Comparison of ENCODE assay signal across 15 cellular contexts in genomic region chr10:31419394-31420063, GRCh38.
A peak's percentile ranks its signal among the peaks of the same experiment; 100 is the strongest.
DNase-seq lines count a peak whose midpoint lies in the region; ATAC-seq and TF ChIP-seq lines count a peak whose summit lies in the region.
"Had no signal": no experiment of that assay in that cellular context is flagged by ENCODE, and none has a peak within 500 bp of the region (broad histone marks: within the 10 kb centered on the region; RNA-seq: fewer than 3 reads in every experiment).

No MANE protein-coding gene starts in this region.

- H2AFZ ChIP-seq in Karpas-422 (ENCODE audit: low read length): no peak overlapping the region

- POLR2A ChIA-PET in activated CD4-positive, alpha-beta T cell treated with anti-CD3 and anti-CD28 coated beads for 36 hours (lab: Charles Lee): no interaction called here

- H3K27ac Mint-ChIP-seq in activated CD4-positive, alpha-beta T cell treated with anti-CD3 and anti-CD28 coated beads for 36 hours: no peak overlapping the region
- no peak overlapping the region for H3K27ac Mint-ChIP-seq in activated T-helper 17 cell treated with anti-CD3 and anti-CD28 coated beads, Interleukin-2, amount 50 U/mL, for 72 hours
- H3K27ac Mint-ChIP-seq: activated CD8-positive, alpha-beta memory T cell treated with anti-CD3 and anti-CD28 coated beads, Interleukin-2, amount 10 ng/mL, durations not matched to agents 7 days and 5 days had no signal

- TF ChIP-seq CTCF in heart right ventricle (IDR thresholded peaks at IDR 0.05): no peak

- peak overlapping the region in 8 of 10 donors; percentile 3 to 59 (median 24) for H3K27ac ChIP-seq in heart right ventricle
- H3K27ac ChIP-seq in SJCRH30: no peak overlapping the region
- H3K27ac ChIP-seq in Karpas-422 (ENCODE audit: low read length): no peak overlapping the region
- H3K27ac ChIP-seq: vagina had no signal

- no peaks in the 10 kb centered on the region for H4K20me1 ChIP-seq in Karpas-422 (ENCODE audit: insufficient read depth, low read depth, low read length)

- CTCF ChIA-PET in activated CD4-positive, alpha-beta T cell treated with anti-CD3 and anti-CD28 coated beads for 36 hours (lab: Charles Lee): interaction anchor here (1.1 to 1.6 kb wide), 2 partner anchors 11 to 72 kb away, joined by 3 read pairs; no protein-coding TSS in a partner anchor

- H3K4me1 Mint-ChIP-seq in activated CD4-positive, alpha-beta T cell treated with anti-CD3 and anti-CD28 coated beads for 36 hours: peaks cover 43% of the 10 kb centered on the region
- peaks cover 33% of the 10 kb centered on the region for H3K4me1 Mint-ChIP-seq in activated T-helper 17 cell treated with anti-CD3 and anti-CD28 coated beads, Interleukin-2, amount 50 U/mL, for 72 hours

- intact Hi-C loops in activated CD4-positive, alpha-beta T cell treated with anti-CD3 and anti-CD28 coated beads for 36 hours (cut with DNase I, micrococcal nuclease): loop anchor here in 1 of 2 experiments (10.0 kb wide), 1 partner anchor 95 kb away; no protein-coding TSS in a partner anchor
- intact Hi-C loops in heart right ventricle (cut with DNase I): no loop called here

- peak; percentile 58 for ATAC-seq in activated CD4-positive, alpha-beta T cell treated with anti-CD3 and anti-CD28 coated beads for 36 hours
- ATAC-seq in activated T-helper 17 cell treated with anti-CD3 and anti-CD28 coated beads, Interleukin-2, amount 50 U/mL, for 72 hours (replicated peaks): peak; percentile 83
- ATAC-seq in heart right ventricle: peak; percentile 52 to 96 (median 78)
- no peak for ATAC-seq in HG03097 (IDR thresholded peaks at IDR 0.05; ENCODE audit: low FRiP score, unreplicated experiment)
- ATAC-seq: activated CD8-positive, alpha-beta memory T cell treated with anti-CD3 and anti-CD28 coated beads, Interleukin-2, amount 10 ng/mL, durations not matched to agents 7 days and 5 days; effector memory CD8-positive, alpha-beta T cell had no signal

- H3K9me3 Mint-ChIP-seq in activated CD4-positive, alpha-beta T cell treated with anti-CD3 and anti-CD28 coated beads for 36 hours (ENCODE audit: low read depth): no peaks in the 10 kb centered on the region
- H3K9me3 Mint-ChIP-seq in activated T-helper 17 cell treated with anti-CD3 and anti-CD28 coated beads, Interleukin-2, amount 50 U/mL, for 72 hours: no peaks in the 10 kb centered on the region
- H3K9me3 Mint-ChIP-seq: effector memory CD8-positive, alpha-beta T cell had no signal

- H3K4me3 ChIP-seq in heart right ventricle: no peak overlapping the region
- H3K4me3 ChIP-seq in skeletal muscle satellite cell (ENCODE audit: low read length): no peak overlapping the region
- no peak overlapping the region for H3K4me3 ChIP-seq in SJCRH30
- H3K4me3 ChIP-seq in Karpas-422 (ENCODE audit: low read length): no peak overlapping the region
- H3K4me3 ChIP-seq: lung, vagina had no signal

- H3K27me3 Mint-ChIP-seq in activated CD4-positive, alpha-beta T cell treated with anti-CD3 and anti-CD28 coated beads for 36 hours: no peaks in the 10 kb centered on the region
- no peaks in the 10 kb centered on the region for H3K27me3 Mint-ChIP-seq in activated T-helper 17 cell treated with anti-CD3 and anti-CD28 coated beads, Interleukin-2, amount 50 U/mL, for 72 hours
- H3K27me3 Mint-ChIP-seq: activated CD8-positive, alpha-beta memory T cell treated with anti-CD3 and anti-CD28 coated beads, Interleukin-2, amount 10 ng/mL, durations not matched to agents 7 days and 5 days; effector memory CD8-positive, alpha-beta T cell had no signal

- 51 to 67% methylated on average over 4 of the region's 4 CpGs for WGBS in heart right ventricle, 2 donors

- DNase-seq in activated CD4-positive, alpha-beta T cell treated with anti-CD3 and anti-CD28 coated beads for 36 hours: peak; percentile 20
- no peak for DNase-seq in activated CD4-positive, alpha-beta T cell treated with anti-CD3 and anti-CD28 coated beads for 1 hour
- DNase-seq in heart right ventricle (no peak), SJCRH30 (no peak), Karpas-422 (no peak)
- DNase-seq: activated CD8-positive, alpha-beta memory T cell treated with anti-CD3 and anti-CD28 coated beads, Interleukin-2, amount 10 ng/mL, durations not matched to agents 7 days and 5 days; effector memory CD8-positive, alpha-beta T cell; NCI-H1105 treated with DMSO at 0.1 percent for 48 hours; NCI-H526; SHP77 treated with DMSO at 0.1 percent for 48 hours had no signal

- H3K36me3 ChIP-seq in heart right ventricle (no peaks in the 10 kb centered on the region), skeletal muscle satellite cell (ENCODE audit: insufficient read depth, low read length) (no peaks in the 10 kb centered on the region), SJCRH30 (peaks cover 3% of the 10 kb centered on the region; the same call in 1 of the 2 replicates), Karpas-422 (ENCODE audit: insufficient read depth, low read length) (peaks cover 2% of the 10 kb centered on the region; the same call in 1 of the 2 replicates)
- H3K36me3 ChIP-seq: vagina had no signal

- H3K4me2 ChIP-seq in skeletal muscle satellite cell (ENCODE audit: low read length) (peak overlapping the region; percentile 4), Karpas-422 (ENCODE audit: low read depth, low read length, poor library complexity, severe bottlenecking) (no peak overlapping the region)

- H3K4me1 ChIP-seq in heart right ventricle: peaks cover 3 to 78% (median 56%) of the 10 kb centered on the region in 9 donors
- peaks cover 24% of the 10 kb centered on the region for H3K4me1 ChIP-seq in skeletal muscle satellite cell (ENCODE audit: control insufficient read depth, insufficient read depth, low read length)
- no peaks in the 10 kb centered on the region; the same call in 1 of the 2 replicates for H3K4me1 ChIP-seq in SJCRH30
- H3K4me1 ChIP-seq in Karpas-422 (ENCODE audit: low read length): peaks cover 22% of the 10 kb centered on the region

- no peaks in the 10 kb centered on the region for H3K9me2 ChIP-seq in Karpas-422 (replicated peaks; ENCODE audit: insufficient read depth, low read length)

- H3K4me3 Mint-ChIP-seq in activated CD4-positive, alpha-beta T cell treated with anti-CD3 and anti-CD28 coated beads for 36 hours: no peak overlapping the region
- H3K4me3 Mint-ChIP-seq in activated T-helper 17 cell treated with anti-CD3 and anti-CD28 coated beads, Interleukin-2, amount 50 U/mL, for 72 hours: no peak overlapping the region
- H3K4me3 Mint-ChIP-seq: activated CD8-positive, alpha-beta memory T cell treated with anti-CD3 and anti-CD28 coated beads, Interleukin-2, amount 10 ng/mL, durations not matched to agents 7 days and 5 days; effector memory CD8-positive, alpha-beta T cell had no signal

- H3K9me3 ChIP-seq in heart right ventricle: no peaks in the 10 kb centered on the region
- H3K9me3 ChIP-seq in skeletal muscle satellite cell (replicated peaks; ENCODE audit: low read length): no peaks in the 10 kb centered on the region
- H3K9me3 ChIP-seq in SJCRH30 (replicated peaks): 0 out of 2 replicates have a peak, but pooled peaks cover 3% of the 10 kb centered on the region
- peaks cover under 1% of the 10 kb centered on the region; the same call in 1 of the 2 replicates for H3K9me3 ChIP-seq in Karpas-422 (ENCODE audit: low read length)
- H3K9me3 ChIP-seq: vagina had no signal

- H3K36me3 Mint-ChIP-seq in activated CD4-positive, alpha-beta T cell treated with anti-CD3 and anti-CD28 coated beads for 36 hours (ENCODE audit: low read depth): peaks cover 6% of the 10 kb centered on the region
- H3K36me3 Mint-ChIP-seq in activated T-helper 17 cell treated with anti-CD3 and anti-CD28 coated beads, Interleukin-2, amount 50 U/mL, for 72 hours (ENCODE audit: low read depth): peaks cover 6% of the 10 kb centered on the region

- no peaks in the 10 kb centered on the region for H3K27me3 ChIP-seq in heart right ventricle
- H3K27me3 ChIP-seq in skeletal muscle satellite cell (ENCODE audit: control insufficient read depth, insufficient read depth, low read length): no peaks in the 10 kb centered on the region
- no peaks in the 10 kb centered on the region for H3K27me3 ChIP-seq in SJCRH30
- H3K27me3 ChIP-seq in Karpas-422 (ENCODE audit: low read length): no peaks in the 10 kb centered on the region
- H3K27me3 ChIP-seq: vagina had no signal

- peaks cover 99% of the 10 kb centered on the region for H3K79me2 ChIP-seq in Karpas-422 (ENCODE audit: low read length)

- no peak overlapping the region for H3K9ac ChIP-seq in skeletal muscle satellite cell (ENCODE audit: low read depth, low read length)
- no peak overlapping the region for H3K9ac ChIP-seq in Karpas-422 (ENCODE audit: low read length)

Comparison
In these comparisons a context has a peak if more than half of its experiments do, and no peak if none do; other contexts are left out.
1. H3K27ac ChIP-seq: peak in heart right ventricle (8 of 10); none in SJCRH30 (single experiment) and Karpas-422 (single experiment).